ENCODE assay signal across 10 cellular contexts in the genomic region with DNA sequence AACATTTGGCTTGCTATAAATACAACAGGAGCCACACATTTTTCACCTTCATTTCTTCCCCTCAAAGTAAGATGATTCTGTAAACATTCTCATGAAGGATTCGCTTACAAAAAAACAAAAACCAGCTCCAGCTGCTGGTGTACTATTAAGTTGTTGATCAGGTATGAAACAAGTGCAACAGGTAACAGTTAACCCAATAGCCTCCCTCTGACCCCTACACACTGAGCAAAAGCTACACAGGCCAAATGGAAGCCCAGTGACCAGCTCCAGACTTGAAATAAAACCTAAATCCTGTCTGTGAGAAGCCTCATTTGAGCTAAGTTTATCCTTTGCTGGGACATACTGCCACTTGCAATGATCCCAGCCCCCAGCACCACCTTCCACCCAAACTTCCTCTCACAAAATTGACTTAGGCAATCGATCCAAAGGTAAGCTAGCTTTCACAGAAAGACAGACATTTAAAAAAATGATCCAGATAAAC. TPM values are rescaled to one million over a fixed set of nuclear protein-coding genes. Genes with fewer than 3 reads are reported as not detected.
A peak's percentile ranks its signal among the peaks of the same experiment; 100 is the strongest.
DNase-seq lines count a peak whose midpoint lies in the region; ATAC-seq and TF ChIP-seq lines count a peak whose summit lies in the region.
"Had no signal": no experiment of that assay in that cellular context is flagged by ENCODE, and none has a peak within 500 bp of the region (broad histone marks: within the 10 kb centered on the region; RNA-seq: fewer than 3 reads in every experiment).

No MANE protein-coding gene starts in this region.

- H3K36me3 Mint-ChIP-seq in central memory CD8-positive, alpha-beta T cell (ENCODE audit: insufficient read depth), result peaks cover 2% of the 10 kb centered on the region

- peak overlapping the region; percentile 37 for H3K56ac ChIP-seq in mesendoderm (ENCODE audit: low read length)

- intact Hi-C loops in left ventricle myocardium inferior (cut with micrococcal nuclease), result no loop called here
- intact Hi-C loops in left ventricle myocardium superior (cut with micrococcal nuclease), result no loop called here

- H2BK120ac ChIP-seq in mesendoderm (ENCODE audit: low read depth, low read length), result no peak overlapping the region

- H3K18ac ChIP-seq in mesendoderm (ENCODE audit: low read length), result no peak overlapping the region

- no peak overlapping the region for H3K23ac ChIP-seq in mesendoderm (ENCODE audit: low read length)

- H3K79me1 ChIP-seq in mesendoderm (ENCODE audit: low read length), result peaks cover 16% of the 10 kb centered on the region

- no peak overlapping the region for H3K27ac Mint-ChIP-seq in central memory CD8-positive, alpha-beta T cell (ENCODE audit: low read depth)

- no peak overlapping the region for H2BK15ac ChIP-seq in mesendoderm (replicated peaks; ENCODE audit: low read depth)

- no peak for ATAC-seq in left ventricle myocardium superior
- no peak for ATAC-seq in central memory CD8-positive, alpha-beta T cell (replicated peaks; ENCODE audit: extremely low read depth, poor library complexity, severe bottlenecking)

- DNase-seq in left ventricle myocardium inferior (no peak), left ventricle myocardium superior (no peak), mesendoderm (no peak), AG20443 (ENCODE audit: low spot score) (no peak)
- DNase-seq in central memory CD8-positive, alpha-beta T cell (ENCODE audit: low spot score in 2 of 2), result no peak
- no peak for DNase-seq in stimulated activated naive CD4-positive, alpha-beta T cell treated with Interleukin-2 at 50 U/mL for 16 hours (lab: John Stamatoyannopoulos, UW)
- no peak for DNase-seq in activated CD4-positive, CD25-positive, alpha-beta regulatory T cell treated with anti-CD3 and anti-CD28 coated beads, Interleukin-2, amount 50 U/mL, for 72 hours
- DNase-seq: cerebellar nuclear complex, NCI-H2029 treated with DMSO at 0.1 percent for 48 hours had no signal

- H3K4me3 ChIP-seq in left ventricle myocardium inferior (peak overlapping the region; percentile 63), mesendoderm (ENCODE audit: low read length) (no peak overlapping the region), urinary bladder (ENCODE audit: low read depth, low read length) (peak overlapping the region; percentile 37)

- H3K4me1 ChIP-seq in left ventricle myocardium inferior, result peaks cover 7% of the 10 kb centered on the region
- H3K4me1 ChIP-seq in mesendoderm (ENCODE audit: control insufficient read depth, low read depth, low read length), result peaks cover 6% of the 10 kb centered on the region
- H3K4me1 ChIP-seq in urinary bladder (ENCODE audit: insufficient read depth), result no peaks in the 10 kb centered on the region

- H3K27me3 ChIP-seq in left ventricle myocardium inferior (ENCODE audit: low read depth), result peaks cover 88% of the 10 kb centered on the region
- no peaks in the 10 kb centered on the region for H3K27me3 ChIP-seq in mesendoderm (ENCODE audit: insufficient read depth, low read length, poor library complexity)

- H3K9me3 Mint-ChIP-seq in central memory CD8-positive, alpha-beta T cell, result no peaks in the 10 kb centered on the region

- H2BK5ac ChIP-seq in mesendoderm (ENCODE audit: low read length), result no peak overlapping the region

- peaks cover 85% of the 10 kb centered on the region for H3K27me3 Mint-ChIP-seq in central memory CD8-positive, alpha-beta T cell

- TF ChIP-seq CTCF in left ventricle myocardium inferior (IDR thresholded peaks at IDR 0.05; ENCODE audit: borderline replicate concordance), result no peak

- no peak overlapping the region for H4K5ac ChIP-seq in mesendoderm (ENCODE audit: low read length)

- H3K9ac ChIP-seq in mesendoderm (ENCODE audit: low read length), result peak overlapping the region; percentile 66

- peak overlapping the region; percentile 92 for H3K4me2 ChIP-seq in mesendoderm (ENCODE audit: low read length)

- no peak overlapping the region for H2AK5ac ChIP-seq in mesendoderm (ENCODE audit: low read length)

- H4K8ac ChIP-seq in mesendoderm (ENCODE audit: low read depth, low read length), result no peak overlapping the region

- H3K4me3 Mint-ChIP-seq in central memory CD8-positive, alpha-beta T cell, result peak overlapping the region; percentile 75

- H3K36me3 ChIP-seq in left ventricle myocardium inferior, result no peaks in the 10 kb centered on the region
- no peaks in the 10 kb centered on the region for H3K36me3 ChIP-seq in mesendoderm (ENCODE audit: control insufficient read depth, insufficient read depth, low read length)
- H3K36me3 ChIP-seq in urinary bladder (ENCODE audit: insufficient read depth), result no peaks in the 10 kb centered on the region

- WGBS in mesendoderm (ENCODE audit: extremely low coverage, insufficient coverage, low lambda C conversion rate), result no CpG with 5 or more reads among the region's 2 CpGs
- 45% methylated on average over 2 of the region's 2 CpGs for WGBS in urinary bladder

- peaks cover 16% of the 10 kb centered on the region for H3K4me1 Mint-ChIP-seq in central memory CD8-positive, alpha-beta T cell

- no peaks in the 10 kb centered on the region for H3K9me3 ChIP-seq in left ventricle myocardium inferior (replicated peaks)

- H3K27ac ChIP-seq in left ventricle myocardium inferior (replicated peaks) (no peak overlapping the region), mesendoderm (ENCODE audit: low read depth, low read length) (no peak overlapping the region), urinary bladder (ENCODE audit: low read depth) (no peak overlapping the region)

- H3K79me2 ChIP-seq in mesendoderm (ENCODE audit: control insufficient read depth, insufficient read depth, low read length), result peaks cover 5% of the 10 kb centered on the region

- H3K4ac ChIP-seq in mesendoderm (ENCODE audit: low read depth, low read length), result no peak overlapping the region

RNA-seq across cellular contexts. Expression of a gene that starts 1.0 kb away (rescaled TPM):
- total RNA-seq in left ventricle myocardium inferior, result 1.8 TPM
- total RNA-seq in left ventricle myocardium superior, result 1.8 TPM
- polyA plus RNA-seq in mesendoderm (2013, experiment 1 of 2), result 19.2 TPM
- 20.3 TPM for polyA plus RNA-seq in mesendoderm (2013, experiment 2 of 2)
- 36.0 TPM for total RNA-seq in urinary bladder
- polyA plus RNA-seq in urinary bladder, result 10.0 TPM

Comparison
In these comparisons a context has a peak if more than half of its experiments do, and no peak if none do; other contexts are left out.
1. RNA of a gene that starts 1.0 kb away (total RNA-seq): 36.0 TPM in urinary bladder (single experiment); 1.8 TPM in left ventricle myocardium inferior (single experiment) and 1.8 TPM in left ventricle myocardium superior (single experiment); every median in the first group is over 10 times any median in the second.